Comparison of ENCODE assay signal across 23 cellular contexts in the genomic region with DNA sequence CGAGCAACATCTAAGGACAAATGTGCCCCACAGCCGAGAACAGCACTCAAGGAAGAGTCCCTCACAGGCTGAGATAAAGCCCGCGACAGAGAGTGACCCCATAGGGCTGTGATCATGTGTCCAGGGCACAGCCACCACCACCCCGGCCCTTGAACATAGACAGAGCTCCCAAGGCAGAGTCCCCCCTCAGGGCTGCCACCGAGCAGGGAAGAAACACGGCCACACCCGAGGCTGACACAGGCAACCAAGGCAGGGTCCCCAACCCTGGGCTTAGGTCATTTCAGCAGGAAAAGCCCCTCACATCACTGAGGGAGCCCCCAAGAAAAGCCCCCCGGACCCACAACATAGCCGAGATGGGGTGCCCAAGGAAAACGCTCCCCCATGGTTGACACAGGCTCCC. TPM values are rescaled to one million over a fixed set of nuclear protein-coding genes. Genes with fewer than 3 reads are reported as not detected.
DNase-seq lines count a peak whose midpoint lies in the region; ATAC-seq and TF ChIP-seq lines count a peak whose summit lies in the region.
"Had no signal": no experiment of that assay in that cellular context is flagged by ENCODE, and none has a peak within 500 bp of the region (broad histone marks: within the 10 kb centered on the region; RNA-seq: fewer than 3 reads in every experiment).

No MANE protein-coding gene starts in this region.

- peak overlapping the region; percentile 70 for H3K4me3 Mint-ChIP-seq in central memory CD8-positive, alpha-beta T cell
- H3K4me3 Mint-ChIP-seq in stimulated activated effector memory CD8-positive, alpha-beta T cell treated with anti-CD3 and anti-CD28 coated beads, Interleukin-12 subunit alpha, Interleukin-12 subunit beta, amount 100 ng/mL, for 72 hours: no peak overlapping the region
- H3K4me3 Mint-ChIP-seq: CD4-positive, CD25-positive, alpha-beta regulatory T cell; CD8-positive, alpha-beta T cell; GM23338; HFFc6 had no signal

- H3K4me3 ChIP-seq in H7 (ENCODE audit: insufficient read depth, low read depth, low read length): no peak overlapping the region
- no peak overlapping the region for H3K4me3 ChIP-seq in left lung
- H3K4me3 ChIP-seq: A549, GM12878, GM23338, HAP-1 had no signal

- no peaks in the 10 kb centered on the region for H3K4me1 Mint-ChIP-seq in central memory CD8-positive, alpha-beta T cell
- no peaks in the 10 kb centered on the region for H3K4me1 Mint-ChIP-seq in stimulated activated effector memory CD8-positive, alpha-beta T cell treated with anti-CD3 and anti-CD28 coated beads, Interleukin-12 subunit alpha, Interleukin-12 subunit beta, amount 100 ng/mL, for 72 hours
- H3K4me1 Mint-ChIP-seq: CD4-positive, CD25-positive, alpha-beta regulatory T cell; GM23338 had no signal

- no peak for ATAC-seq in central memory CD8-positive, alpha-beta T cell (replicated peaks; ENCODE audit: extremely low read depth, poor library complexity, severe bottlenecking)
- no peak for ATAC-seq in left lung
- no peak for ATAC-seq in stimulated activated effector memory CD8-positive, alpha-beta T cell treated with anti-CD3 and anti-CD28 coated beads, Interleukin-12 subunit alpha, Interleukin-12 subunit beta, amount 100 ng/mL, for 72 hours
- ATAC-seq: CD8-positive, alpha-beta T cell; GM12878 had no signal

- peaks cover 6% of the 10 kb centered on the region for H3K36me3 Mint-ChIP-seq in central memory CD8-positive, alpha-beta T cell (ENCODE audit: insufficient read depth)
- H3K36me3 Mint-ChIP-seq in stimulated activated effector memory CD8-positive, alpha-beta T cell treated with anti-CD3 and anti-CD28 coated beads, Interleukin-12 subunit alpha, Interleukin-12 subunit beta, amount 100 ng/mL, for 72 hours: no peaks in the 10 kb centered on the region
- H3K36me3 Mint-ChIP-seq: CD4-positive, CD25-positive, alpha-beta regulatory T cell; CD8-positive, alpha-beta T cell had no signal

- DNase-seq in H7: peak; percentile 4
- DNase-seq in central memory CD8-positive, alpha-beta T cell (ENCODE audit: low spot score in 2 of 2): no peak
- DNase-seq in posterior vena cava (ENCODE audit: low spot score): peak; percentile 78
- DNase-seq in left lung: no peak
- no peak for DNase-seq in D341Med (ENCODE audit: low spot score)
- no peak for DNase-seq in stimulated activated effector memory CD8-positive, alpha-beta T cell treated with anti-CD3 and anti-CD28 coated beads, Interleukin-12 subunit alpha, Interleukin-12 subunit beta, amount 100 ng/mL, for 72 hours (ENCODE audit: low spot score in 2 of 2)
- DNase-seq: 8988T; ACHN; AML-193; C1 segment of cervical spinal cord; Caco-2; CD4-positive, CD25-positive, alpha-beta regulatory T cell; CD8-positive, alpha-beta T cell; DMS 273 treated with DMSO at 0.1 percent for 48 hours; DMS79; EL; GDM1; HFFc6 had no signal

- H3K36me3 ChIP-seq in H7 (replicated peaks; ENCODE audit: control insufficient read depth, insufficient read depth, low read length) (no peaks in the 10 kb centered on the region), left lung (no peaks in the 10 kb centered on the region)
- H3K36me3 ChIP-seq: HAP-1 had no signal

- H3K4me1 ChIP-seq in left lung: no peaks in the 10 kb centered on the region
- H3K4me1 ChIP-seq: A549, Caco-2, HAP-1 had no signal

- H3K27ac Mint-ChIP-seq in central memory CD8-positive, alpha-beta T cell (ENCODE audit: low read depth): no peak overlapping the region
- no peak overlapping the region for H3K27ac Mint-ChIP-seq in stimulated activated effector memory CD8-positive, alpha-beta T cell treated with anti-CD3 and anti-CD28 coated beads, Interleukin-12 subunit alpha, Interleukin-12 subunit beta, amount 100 ng/mL, for 72 hours
- H3K27ac Mint-ChIP-seq: CD4-positive, CD25-positive, alpha-beta regulatory T cell; CD8-positive, alpha-beta T cell; GM23338; HFFc6 had no signal

- no peak for TF ChIP-seq CTCF in left lung (IDR thresholded peaks at IDR 0.05)

- H3K9me3 ChIP-seq in left lung: no peaks in the 10 kb centered on the region
- H3K9me3 ChIP-seq: A549, Caco-2, HAP-1 had no signal

- no peaks in the 10 kb centered on the region for H3K27me3 ChIP-seq in H7 (ENCODE audit: control insufficient read depth, insufficient read depth, low read length)
- no peaks in the 10 kb centered on the region for H3K27me3 ChIP-seq in left lung

- intact Hi-C loops in posterior vena cava (cut with DNase I) (no loop called here), left lung (cut with DNase I) (no loop called here)

- H3K27ac ChIP-seq in left lung: no peak overlapping the region
- H3K27ac ChIP-seq: A549 had no signal

- no peaks in the 10 kb centered on the region for H3K27me3 Mint-ChIP-seq in central memory CD8-positive, alpha-beta T cell
- H3K27me3 Mint-ChIP-seq: CD4-positive, CD25-positive, alpha-beta regulatory T cell had no signal

- no peaks in the 10 kb centered on the region for H3K9me3 Mint-ChIP-seq in central memory CD8-positive, alpha-beta T cell
- H3K9me3 Mint-ChIP-seq in stimulated activated effector memory CD8-positive, alpha-beta T cell treated with anti-CD3 and anti-CD28 coated beads, Interleukin-12 subunit alpha, Interleukin-12 subunit beta, amount 100 ng/mL, for 72 hours: no peaks in the 10 kb centered on the region
- H3K9me3 Mint-ChIP-seq: CD8-positive, alpha-beta T cell; HFFc6 had no signal

RNA-seq across cellular contexts. Expression of a gene that starts 0.5 kb away (rescaled TPM):
- total RNA-seq in H7 (2014; rRNA removed; shearing (Covaris generic)): 0.55 and 3.6 TPM in 2 replicates
- total RNA-seq in posterior vena cava (not detected), left lung (not detected)
- total RNA-seq: Caco-2; CD4-positive, CD25-positive, alpha-beta regulatory T cell; CD8-positive, alpha-beta T cell; GM12878; GM23338; HFFc6 had no signal

RNA-seq across cellular contexts. Expression of a gene that starts 0.7 kb away (rescaled TPM):
- 0.03 and 0.33 TPM in 2 replicates for total RNA-seq in H7 (2014; rRNA removed; shearing (Covaris generic))
- total RNA-seq in posterior vena cava (not detected), left lung (not detected)
- total RNA-seq: Caco-2; CD4-positive, CD25-positive, alpha-beta regulatory T cell; CD8-positive, alpha-beta T cell; GM23338; H4; HFFc6 had no signal

RNA-seq across cellular contexts. Expression of a gene that starts 21.2 kb away (rescaled TPM):
- total RNA-seq in H7 (2014; rRNA removed; shearing (Covaris generic)): not detected in 2 replicates
- not detected for total RNA-seq in posterior vena cava
- total RNA-seq in left lung: not detected
- total RNA-seq: Caco-2; CD4-positive, CD25-positive, alpha-beta regulatory T cell; CD8-positive, alpha-beta T cell; GM12878; GM23338; H4; HFFc6 had no signal

RNA-seq across cellular contexts. Expression of a gene that starts 38.4 kb away (rescaled TPM):
- total RNA-seq in H7 (2014; rRNA removed; shearing (Covaris generic)): not detected in 2 replicates
- total RNA-seq in posterior vena cava (not detected), left lung (not detected)
- total RNA-seq: Caco-2; CD4-positive, CD25-positive, alpha-beta regulatory T cell; CD8-positive, alpha-beta T cell; GM12878; GM23338; H4; HFFc6 had no signal

RNA-seq across cellular contexts. Expression of a gene that starts 55.7 kb away (rescaled TPM):
- total RNA-seq in H7 (2014; rRNA removed; shearing (Covaris generic)): not detected in 2 replicates
- total RNA-seq in posterior vena cava (not detected), left lung (not detected)
- total RNA-seq: Caco-2; CD4-positive, CD25-positive, alpha-beta regulatory T cell; CD8-positive, alpha-beta T cell; GM12878; GM23338; H4; HFFc6 had no signal

Comparison
In these comparisons a context has a peak if more than half of its experiments do, and no peak if none do; other contexts are left out.
1. DNase-seq: peak in H7 (single experiment) and posterior vena cava (single experiment); none in central memory CD8-positive, alpha-beta T cell (0 of 2), left lung (0 of 2), D341Med (single experiment) and stimulated activated effector memory CD8-positive, alpha-beta T cell treated with anti-CD3 and anti-CD28 coated beads, Interleukin-12 subunit alpha, Interleukin-12 subunit beta, amount 100 ng/mL, for 72 hours (0 of 2).